8 cellular contexts compared by ENCODE assay signal in genomic region chr2:233853883-233854240, GRCh38. TPM values are rescaled to one million over a fixed set of nuclear protein-coding genes. Genes with fewer than 3 reads are reported as not detected.
DNase-seq lines count a peak whose midpoint lies in the region; ATAC-seq, FAIRE-seq and TF ChIP-seq lines count a peak whose summit lies in the region.

No MANE protein-coding gene starts in this region.

- H4K20me1 ChIP-seq in astrocyte (ENCODE audit: insufficient read depth, low read length) = no peaks in the 10 kb centered on the region

- peak overlapping the region in 1 of 2 experiments; percentile 11 for H3K23ac ChIP-seq in mesenchymal stem cell (ENCODE audit: low read length in 2 of 2)

- no peak overlapping the region for H3K14ac ChIP-seq in mesenchymal stem cell (ENCODE audit: low read length in 2 of 2)

- H3K9me3 Mint-ChIP-seq in astrocyte (ENCODE audit: unreplicated experiment) = no peaks in the 10 kb centered on the region

- no peak overlapping the region for H2BK120ac ChIP-seq in mesenchymal stem cell (ENCODE audit: low read depth, low read length)

- DNase-seq in A673 (ENCODE audit: low spot score) = no peak
- no peak for DNase-seq in astrocyte (ENCODE audit: low read depth)
- no peak for DNase-seq in mesenchymal stem cell
- no peak for DNase-seq in HEK293T (ENCODE audit: extremely low spot score)
- DNase-seq in activated gamma-delta T cell (lab: John Stamatoyannopoulos, UW) = no peak
- no peak for DNase-seq in effector CD8-positive, alpha-beta T cell (lab: John Stamatoyannopoulos, UW)

- H2BK5ac ChIP-seq in mesenchymal stem cell (ENCODE audit: low read depth, low read length, poor library complexity, severe bottlenecking) = peak overlapping the region; percentile 22

- peaks cover 4% of the 10 kb centered on the region for H3K4me1 Mint-ChIP-seq in astrocyte (ENCODE audit: low read depth, unreplicated experiment)

- intact Hi-C loops in A673 (cut with micrococcal nuclease; ENCODE audit: unreplicated experiment) = no loop called here

- peak overlapping the region; percentile 99 for H3K4me3 Mint-ChIP-seq in astrocyte (ENCODE audit: unreplicated experiment)

- TF ChIP-seq CTCF in A673 (conservative IDR thresholded peaks at IDR 0.05; ENCODE audit: low read depth, low read length) (no peak), astrocyte (IDR thresholded peaks at IDR 0.05; ENCODE audit: insufficient read depth, low read depth, low read length) (no peak)

- H4K91ac ChIP-seq in mesenchymal stem cell (ENCODE audit: low read length) = no peak overlapping the region

- peak overlapping the region; percentile 94 for H3K27ac ChIP-seq in A673 (ENCODE audit: low read depth, low read length, poor library complexity, severe bottlenecking)
- H3K27ac ChIP-seq in astrocyte (ENCODE audit: low read depth, low read length) = peak overlapping the region; percentile 67
- no peak overlapping the region for H3K27ac ChIP-seq in mesenchymal stem cell (ENCODE audit: low read length, poor library complexity, severe bottlenecking)

- H3K79me2 ChIP-seq in astrocyte (ENCODE audit: insufficient read depth, low read length) = peaks cover 55% of the 10 kb centered on the region

- H3K27ac Mint-ChIP-seq in astrocyte (ENCODE audit: unreplicated experiment) = peak overlapping the region; percentile 91

- peaks cover 14% of the 10 kb centered on the region for H3K4me1 ChIP-seq in A673 (ENCODE audit: insufficient read depth, low read length, poor library complexity, severe bottlenecking)
- peaks cover 8% of the 10 kb centered on the region for H3K4me1 ChIP-seq in astrocyte (ENCODE audit: insufficient read depth, low read length)
- peaks cover 7% of the 10 kb centered on the region for H3K4me1 ChIP-seq in mesenchymal stem cell (ENCODE audit: control insufficient read depth, insufficient read depth, low read depth, low read length)

- H3K4ac ChIP-seq in mesenchymal stem cell (ENCODE audit: low read depth in 1 of 2, low read length in 2 of 2) = no peak overlapping the region

- BruUV-seq in A673 (replicated peaks; lab: Mats Ljungman, UMichigan) = no TSS peak

- H4K8ac ChIP-seq in mesenchymal stem cell (ENCODE audit: low read length) = no peak overlapping the region

- H3K27me3 Mint-ChIP-seq in astrocyte (ENCODE audit: low read depth, unreplicated experiment) = no peaks in the 10 kb centered on the region

- H3K27me3 ChIP-seq in A673 (replicated peaks; ENCODE audit: insufficient read depth, low read depth, low read length, poor library complexity) = no peaks in the 10 kb centered on the region
- no peaks in the 10 kb centered on the region for H3K27me3 ChIP-seq in astrocyte (ENCODE audit: insufficient read depth, low read length)
- no peaks in the 10 kb centered on the region for H3K27me3 ChIP-seq in mesenchymal stem cell (ENCODE audit: control insufficient read depth in 1 of 2, insufficient read depth in 1 of 2, low read length in 2 of 2)

- ATAC-seq in HG02642 (IDR thresholded peaks at IDR 0.05; ENCODE audit: poor library complexity, unreplicated experiment) = peak; percentile 4
- ATAC-seq in HG02610 (IDR thresholded peaks at IDR 0.05; ENCODE audit: unreplicated experiment) = no peak

- no peak overlapping the region for H2AK5ac ChIP-seq in mesenchymal stem cell (ENCODE audit: low read length, severe bottlenecking)

- CTCF ChIA-PET in A673 (lab: Charles Lee) (no interaction called here), HEK293T (lab: Yijun Ruan, JAX) (no interaction called here)

- H3K4me3 ChIP-seq in A673 (ENCODE audit: low read depth, low read length, poor library complexity, severe bottlenecking) (peak overlapping the region; percentile 92), astrocyte (ENCODE audit: insufficient read depth, low read depth, low read length) (peak overlapping the region; percentile 77), mesenchymal stem cell (ENCODE audit: insufficient read depth in 1 of 2, low read depth in 1 of 2, low read length in 2 of 2) (peak overlapping the region; percentile 90 to 94)

- no peak overlapping the region for H3K18ac ChIP-seq in mesenchymal stem cell (ENCODE audit: low read depth in 1 of 2, low read length in 2 of 2)

- under 1% methylated on average over 24 of the region's 25 CpGs for WGBS in mesenchymal stem cell

- no peak overlapping the region for H2BK15ac ChIP-seq in mesenchymal stem cell (ENCODE audit: low read depth, poor library complexity, severe bottlenecking)

- FAIRE-seq in astrocyte (lab: Jason Lieb, UNC) = no peak

- no peaks in the 10 kb centered on the region for H3K36me3 Mint-ChIP-seq in astrocyte (ENCODE audit: low read depth, unreplicated experiment)

- peaks cover 18% of the 10 kb centered on the region for H3K79me1 ChIP-seq in mesenchymal stem cell (replicated peaks; ENCODE audit: low read length, poor library complexity, severe bottlenecking)

- H3K36me3 ChIP-seq in A673 (ENCODE audit: insufficient read depth, low read length, poor library complexity, severe bottlenecking) (peaks cover 46% of the 10 kb centered on the region), astrocyte (ENCODE audit: insufficient read depth, low read length) (peaks cover 6% of the 10 kb centered on the region), mesenchymal stem cell (ENCODE audit: control insufficient read depth in 1 of 2, insufficient read depth in 2 of 2, low read depth in 1 of 2, low read length in 2 of 2) (peaks cover 0 to 1% of the 10 kb centered on the region in 2 experiments)

- POLR2A ChIA-PET in A673 (lab: Charles Lee; ENCODE audit: low non-redundant PET) = no interaction called here
- POLR2A ChIA-PET in HEK293T (lab: Yijun Ruan, JAX) = no interaction called here

- H3K4me2 ChIP-seq in astrocyte (ENCODE audit: low read length) = peak overlapping the region; percentile 93
- H3K4me2 ChIP-seq in mesenchymal stem cell (ENCODE audit: low read length, poor library complexity, severe bottlenecking) = peak overlapping the region; percentile 94

- H3K9me3 ChIP-seq in A673 (ENCODE audit: low read depth, low read length, poor library complexity, severe bottlenecking) = no peaks in the 10 kb centered on the region
- no peaks in the 10 kb centered on the region for H3K9me3 ChIP-seq in astrocyte (ENCODE audit: insufficient read depth, low read depth, low read length)
- H3K9me3 ChIP-seq in mesenchymal stem cell (ENCODE audit: control insufficient read depth, low read length) = no peaks in the 10 kb centered on the region

- H3K9ac ChIP-seq in astrocyte (ENCODE audit: low read length) (peak overlapping the region; percentile 87), mesenchymal stem cell (ENCODE audit: low read length) (peak overlapping the region; percentile 91)

- H2AFZ ChIP-seq in astrocyte (ENCODE audit: low read depth, low read length) (peak overlapping the region; percentile 85), mesenchymal stem cell (ENCODE audit: low read depth, low read length) (peak overlapping the region; percentile 83)

- H2BK12ac ChIP-seq in mesenchymal stem cell (ENCODE audit: low read length in 2 of 2) = no peak overlapping the region

TF ChIP-seq in HEK293T, 16 proteins besides CTCF, POLR2A, EP300 and RAD21:
- TF ChIP-seq ELF4 (IDR thresholded peaks at IDR 0.05) (no peak), SP1 (IDR thresholded peaks at IDR 0.05) (no peak), ZNF384 (IDR thresholded peaks at IDR 0.05) (no peak), FOXA1 (IDR thresholded peaks at IDR 0.05) (no peak), SUZ12 (IDR thresholded peaks at IDR 0.05) (no peak), BHLHE40 (IDR thresholded peaks at IDR 0.05; ENCODE audit: borderline replicate concordance) (no peak), HDGF (IDR thresholded peaks at IDR 0.05; ENCODE audit: borderline replicate concordance) (no peak), PKNOX1 (IDR thresholded peaks at IDR 0.05) (no peak), FOXK2 (IDR thresholded peaks at IDR 0.05) (no peak)

RNA-seq across cellular contexts. Expression of gene HJURP, which starts 0.5 kb away (rescaled TPM):
- 103 and 107 TPM in 2 replicates for total RNA-seq in A673 (2021)
- 2.7 and 5.9 TPM in 2 replicates for total RNA-seq in astrocyte
- 3.1 TPM for polyA plus RNA-seq in mesenchymal stem cell (2013, experiment 1 of 2)
- 2.9 TPM for polyA plus RNA-seq in mesenchymal stem cell (2013, experiment 2 of 2)

Comparison
In these comparisons a context has a peak if more than half of its experiments do, and no peak if none do; other contexts are left out.
1. RNA of gene HJURP, which starts 0.5 kb away (total RNA-seq): 103 to 107 TPM in A673; 2.7 to 5.9 TPM in astrocyte; every median in the first group is over 10 times any median in the second.
2. Peak in every context shown above with its lines, with median percentiles within 50 percentile points of each other: H3K4me3 ChIP-seq.